9 cellular contexts compared by ENCODE assay signal in genomic region chr17:83083368-83084201, GRCh38. TPM values are rescaled to one million over a fixed set of nuclear protein-coding genes. Genes with fewer than 3 reads are reported as not detected.
DNase-seq lines count a peak whose midpoint lies in the region; ATAC-seq and TF ChIP-seq lines count a peak whose summit lies in the region.
"Had no signal": no experiment of that assay in that cellular context is flagged by ENCODE, and none has a peak within 500 bp of the region (broad histone marks: within the 10 kb centered on the region; RNA-seq: fewer than 3 reads in every experiment).

No MANE protein-coding gene starts in this region.

- H3K4me3 ChIP-seq in neutrophil (ENCODE audit: low read depth in 1 of 2, low read length in 1 of 2), result no peak overlapping the region
- peak overlapping the region in 1 of 2 donors; percentile 19 for H3K4me3 ChIP-seq in vagina

- intact Hi-C loops in vagina (cut with DNase I), result no loop called here

- H3K27me3 Mint-ChIP-seq in activated CD4-positive, alpha-beta memory T cell treated with anti-CD3 and anti-CD28 coated beads, Interleukin-2, amount 10 ng/mL, durations not matched to agents 7 days and 5 days, result peaks cover 17% of the 10 kb centered on the region

- TF ChIP-seq POLR2A in vagina (IDR thresholded peaks at IDR 0.05) (peak in 1 of 2 donors; percentile 5), GM18505 (IDR thresholded peaks at IDR 0.05; ENCODE audit: borderline replicate concordance, extremely low read depth, insufficient read depth, insufficient read length) (no peak)

- peaks cover 19% of the 10 kb centered on the region for H3K36me3 Mint-ChIP-seq in activated CD4-positive, alpha-beta memory T cell treated with anti-CD3 and anti-CD28 coated beads, Interleukin-2, amount 10 ng/mL, durations not matched to agents 7 days and 5 days (ENCODE audit: low read depth)

- H3K4me1 ChIP-seq in neutrophil (ENCODE audit: control insufficient read depth in 1 of 2, insufficient read depth in 1 of 2, low read depth in 1 of 2, low read length in 1 of 2) (peaks cover 25% of the 10 kb centered on the region in 2 experiments), vagina (peaks cover 80% of the 10 kb centered on the region)

- peak; percentile 83 for DNase-seq in NK-92 treated with Interleukin-12 subunit alpha and Interleukin-12 subunit beta, amount 100 ng/mL, for 24 hours (lab: John Stamatoyannopoulos, UW)
- no peak for DNase-seq in NK-92 (lab: John Stamatoyannopoulos, UW; ENCODE audit: unreplicated experiment)
- DNase-seq in activated CD4-positive, alpha-beta memory T cell treated with anti-CD3 and anti-CD28 coated beads, Interleukin-2, amount 10 ng/mL, durations not matched to agents 7 days and 5 days, result peak; percentile 51
- DNase-seq in epidermal melanocyte (ENCODE audit: insufficient read length, low spot score), result peak; percentile 95
- peak in 1 of 2 donors; percentile 96 for DNase-seq in vagina (ENCODE audit: extremely low spot score in 2 of 2)

- H3K27me3 ChIP-seq in neutrophil (peaks cover 67% of the 10 kb centered on the region), vagina (no peaks in the 10 kb centered on the region)

- peaks cover 7% of the 10 kb centered on the region for H3K36me3 ChIP-seq in neutrophil
- peaks cover 0 to 20% of the 10 kb centered on the region in 2 donors for H3K36me3 ChIP-seq in vagina

- CTCF ChIA-PET in activated CD4-positive, alpha-beta memory T cell treated with anti-CD3 and anti-CD28 coated beads, Interleukin-2, amount 10 ng/mL, durations not matched to agents 7 days and 5 days (lab: Charles Lee), result interaction anchor here (1.6 kb wide), 1 partner anchor 302 kb away, joined by 4 read pairs; no protein-coding TSS in a partner anchor

- peak overlapping the region; percentile 31 for H3K27ac ChIP-seq in neutrophil
- H3K27ac ChIP-seq in vagina, result peak overlapping the region; percentile 86
- H3K27ac ChIP-seq: 22Rv1 had no signal

- peak overlapping the region; percentile 80 for H3K27ac Mint-ChIP-seq in activated CD4-positive, alpha-beta memory T cell treated with anti-CD3 and anti-CD28 coated beads, Interleukin-2, amount 10 ng/mL, durations not matched to agents 7 days and 5 days

- ATAC-seq in GM18505 (IDR thresholded peaks at IDR 0.05; ENCODE audit: unreplicated experiment) (no peak), GM21447 (IDR thresholded peaks at IDR 0.05; ENCODE audit: unreplicated experiment) (no peak)

- POLR2A ChIA-PET in activated CD4-positive, alpha-beta memory T cell treated with anti-CD3 and anti-CD28 coated beads, Interleukin-2, amount 10 ng/mL, durations not matched to agents 7 days and 5 days (lab: Charles Lee), result interaction anchor here (0.9 to 1.9 kb wide), 5 partner anchors 13 to 116 kb away, joined by 3 to 11 read pairs (median 4); no protein-coding TSS in a partner anchor

- TF ChIP-seq CTCF in neutrophil (IDR thresholded peaks at IDR 0.05) (no peak), vagina (IDR thresholded peaks at IDR 0.05) (no peak)

- no peaks in the 10 kb centered on the region for H3K9me3 Mint-ChIP-seq in activated CD4-positive, alpha-beta memory T cell treated with anti-CD3 and anti-CD28 coated beads, Interleukin-2, amount 10 ng/mL, durations not matched to agents 7 days and 5 days

- H3K4me1 Mint-ChIP-seq in activated CD4-positive, alpha-beta memory T cell treated with anti-CD3 and anti-CD28 coated beads, Interleukin-2, amount 10 ng/mL, durations not matched to agents 7 days and 5 days, result peaks cover 49% of the 10 kb centered on the region

- H3K9me3 ChIP-seq in neutrophil (no peaks in the 10 kb centered on the region), vagina (no peaks in the 10 kb centered on the region)

- peak overlapping the region; percentile 40 for H3K4me3 Mint-ChIP-seq in activated CD4-positive, alpha-beta memory T cell treated with anti-CD3 and anti-CD28 coated beads, Interleukin-2, amount 10 ng/mL, durations not matched to agents 7 days and 5 days

RNA-seq across cellular contexts. Expression of gene METRNL, which starts 4.2 kb away (rescaled TPM):
- 10 to 100 TPM; 27.3 to 28.1 TPM for total RNA-seq in activated CD4-positive, alpha-beta memory T cell treated with anti-CD3 and anti-CD28 coated beads, Interleukin-2, amount 10 ng/mL, durations not matched to agents 7 days and 5 days
- 156 TPM for total RNA-seq in vagina
